Comparison of ENCODE assay signal across 1 cellular context in the genomic region with DNA sequence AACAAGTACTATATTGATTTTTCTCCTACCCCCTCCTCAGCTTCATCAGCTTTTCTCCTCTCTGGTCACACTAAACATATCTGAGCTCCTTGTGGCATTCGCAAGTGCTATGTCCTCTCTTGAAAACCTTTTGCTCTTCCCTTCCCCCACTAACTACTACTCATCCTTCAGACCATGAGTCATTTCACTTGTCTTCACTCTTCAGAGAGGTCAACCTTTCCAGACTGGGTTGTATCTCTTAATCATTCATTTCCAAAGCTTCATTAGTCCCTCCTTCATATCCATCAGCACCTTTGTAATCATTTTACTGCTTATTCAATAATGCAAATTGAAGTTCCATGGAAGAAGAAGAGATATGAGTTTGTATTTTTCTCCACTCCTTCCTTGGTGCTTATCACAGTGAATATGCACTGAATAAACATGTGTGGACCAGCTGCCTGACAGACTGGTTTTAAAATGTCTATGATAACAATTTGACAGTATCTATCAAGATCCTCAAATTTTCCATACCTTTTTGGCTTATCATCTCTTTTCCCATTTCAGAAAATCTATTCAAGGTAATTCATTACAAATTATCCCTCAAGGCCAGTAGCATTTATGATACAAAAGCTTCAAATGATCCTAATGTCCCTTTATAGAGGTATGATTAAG.
TF ChIP-seq lines count a peak whose summit lies in the region.

No MANE protein-coding gene starts in this region.

TF ChIP-seq in K562, 482 proteins besides CTCF, POLR2A, EP300 and RAD21 (continued from another document and continues in another):
- TF ChIP-seq, protein P1, sequence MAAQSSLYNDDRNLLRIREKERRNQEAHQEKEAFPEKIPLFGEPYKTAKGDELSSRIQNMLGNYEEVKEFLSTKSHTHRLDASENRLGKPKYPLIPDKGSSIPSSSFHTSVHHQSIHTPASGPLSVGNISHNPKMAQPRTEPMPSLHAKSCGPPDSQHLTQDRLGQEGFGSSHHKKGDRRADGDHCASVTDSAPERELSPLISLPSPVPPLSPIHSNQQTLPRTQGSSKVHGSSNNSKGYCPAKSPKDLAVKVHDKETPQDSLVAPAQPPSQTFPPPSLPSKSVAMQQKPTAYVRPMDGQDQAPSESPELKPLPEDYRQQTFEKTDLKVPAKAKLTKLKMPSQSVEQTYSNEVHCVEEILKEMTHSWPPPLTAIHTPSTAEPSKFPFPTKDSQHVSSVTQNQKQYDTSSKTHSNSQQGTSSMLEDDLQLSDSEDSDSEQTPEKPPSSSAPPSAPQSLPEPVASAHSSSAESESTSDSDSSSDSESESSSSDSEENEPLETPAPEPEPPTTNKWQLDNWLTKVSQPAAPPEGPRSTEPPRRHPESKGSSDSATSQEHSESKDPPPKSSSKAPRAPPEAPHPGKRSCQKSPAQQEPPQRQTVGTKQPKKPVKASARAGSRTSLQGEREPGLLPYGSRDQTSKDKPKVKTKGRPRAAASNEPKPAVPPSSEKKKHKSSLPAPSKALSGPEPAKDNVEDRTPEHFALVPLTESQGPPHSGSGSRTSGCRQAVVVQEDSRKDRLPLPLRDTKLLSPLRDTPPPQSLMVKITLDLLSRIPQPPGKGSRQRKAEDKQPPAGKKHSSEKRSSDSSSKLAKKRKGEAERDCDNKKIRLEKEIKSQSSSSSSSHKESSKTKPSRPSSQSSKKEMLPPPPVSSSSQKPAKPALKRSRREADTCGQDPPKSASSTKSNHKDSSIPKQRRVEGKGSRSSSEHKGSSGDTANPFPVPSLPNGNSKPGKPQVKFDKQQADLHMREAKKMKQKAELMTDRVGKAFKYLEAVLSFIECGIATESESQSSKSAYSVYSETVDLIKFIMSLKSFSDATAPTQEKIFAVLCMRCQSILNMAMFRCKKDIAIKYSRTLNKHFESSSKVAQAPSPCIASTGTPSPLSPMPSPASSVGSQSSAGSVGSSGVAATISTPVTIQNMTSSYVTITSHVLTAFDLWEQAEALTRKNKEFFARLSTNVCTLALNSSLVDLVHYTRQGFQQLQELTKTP (IDR thresholded peaks at IDR 0.05; ENCODE audit: low read depth in 1 of 2, partially characterized antibody in 2 of 2) = peak in 1 of 2 experiments; percentile 51
- TF ChIP-seq SMAD2 (IDR thresholded peaks at IDR 0.05; ENCODE audit: low read depth, low read length) (no peak), ID3 (CRISPR knock-in tag; IDR thresholded peaks at IDR 0.05) (no peak), ID3 (tag; IDR thresholded peaks at IDR 0.05) (no peak), POLR3G (IDR thresholded peaks at IDR 0.05; ENCODE audit: extremely low read depth, insufficient read length, insufficient replicate concordance) (no peak), SMARCE1 (IDR thresholded peaks at IDR 0.05) (peak; percentile 83), XRCC3 (IDR thresholded peaks at IDR 0.05) (no peak), SMAD4 (CRISPR knock-in tag; conservative IDR thresholded peaks at IDR 0.05) (peak; percentile 98), DACH1 (IDR thresholded peaks at IDR 0.05; ENCODE audit: partially characterized antibody) (peak; percentile 17), RCOR1 (IDR thresholded peaks at IDR 0.05; ENCODE audit: borderline replicate concordance in 1 of 2, low read depth in 2 of 2, low read length in 2 of 2) (peak in 1 of 2 experiments; percentile 17; a peak in 1 of 4 replicates), KAT8 (IDR thresholded peaks at IDR 0.05; ENCODE audit: low read depth) (no peak), ZNF717 (CRISPR knock-in tag; IDR thresholded peaks at IDR 0.05) (no peak), EHMT2 (IDR thresholded peaks at IDR 0.05) (peak; percentile 65; the same call in 1 of the 2 replicates), LCOR (CRISPR knock-in tag; IDR thresholded peaks at IDR 0.05) (no peak), LEF1 (IDR thresholded peaks at IDR 0.05) (peak; percentile 73; the same call in 1 of the 2 replicates), NR2C1 (IDR thresholded peaks at IDR 0.05) (no peak), NR2C1 (tag; IDR thresholded peaks at IDR 0.05) (peak; percentile 63), ZC3H4 (CRISPR knock-in tag; IDR thresholded peaks at IDR 0.05; ENCODE audit: borderline replicate concordance) (no peak), ZSCAN29 (IDR thresholded peaks at IDR 0.05) (no peak), RFX1 (IDR thresholded peaks at IDR 0.05) (no peak), MEF2D (tag; conservative IDR thresholded peaks at IDR 0.05; ENCODE audit: low read depth) (0 out of 2 replicates have a peak, but pooled peaks have one; percentile 48), NFE2 (IDR thresholded peaks at IDR 0.05; ENCODE audit: low read depth) (0 out of 2 replicates have a peak, but pooled peaks have one; percentile 16), BRD9 (IDR thresholded peaks at IDR 0.05; ENCODE audit: low read depth, partially characterized antibody) (no peak), IRF2 (CRISPR knock-in tag; IDR thresholded peaks at IDR 0.05) (no peak), JUNB (CRISPR knock-in tag; conservative IDR thresholded peaks at IDR 0.05) (peak; percentile 91), ZFP36 (IDR thresholded peaks at IDR 0.05; ENCODE audit: low read depth, low read length, partially characterized antibody) (no peak), ARID1B (IDR thresholded peaks at IDR 0.05) (peak; percentile 82), FOSL1 (tag; conservative IDR thresholded peaks at IDR 0.05) (peak; percentile 100), TGIF2 (CRISPR knock-in tag; IDR thresholded peaks at IDR 0.05) (no peak), NFYB (IDR thresholded peaks at IDR 0.05; ENCODE audit: extremely low read depth, insufficient read length) (no peak), TAF9B (IDR thresholded peaks at IDR 0.05; ENCODE audit: partially characterized antibody) (no peak), NR2C2 (CRISPR knock-in tag; IDR thresholded peaks at IDR 0.05) (no peak), NR2C2 (tag; IDR thresholded peaks at IDR 0.05) (peak; percentile 54; the same call in 1 of the 2 replicates), MEIS2 (IDR thresholded peaks at IDR 0.05; ENCODE audit: partially characterized antibody) (peak; percentile 93), ZNF589 (CRISPR knock-in tag; IDR thresholded peaks at IDR 0.05; ENCODE audit: low read depth) (peak; percentile 24; the same call in 1 of the 2 replicates), AFF4 (CRISPR knock-in tag; IDR thresholded peaks at IDR 0.05) (no peak), CBX2 (IDR thresholded peaks at IDR 0.05; ENCODE audit: insufficient read depth, low read length, poor library complexity, severe bottlenecking) (no peak), NONO (IDR thresholded peaks at IDR 0.05; ENCODE audit: low read depth in 2 of 2, low read length in 1 of 2) (no peak), U2AF2 (optimal IDR thresholded peaks at IDR 0.05; ENCODE audit: low read depth, low read length) (no peak), FOXA3 (CRISPR knock-in tag; conservative IDR thresholded peaks at IDR 0.05 in 1 of 2, IDR thresholded peaks at IDR 0.05 in 1 of 2) (peak in 1 of 2 experiments; percentile 53; a peak in 2 of 4 replicates)
- TF ChIP-seq, protein P2, sequence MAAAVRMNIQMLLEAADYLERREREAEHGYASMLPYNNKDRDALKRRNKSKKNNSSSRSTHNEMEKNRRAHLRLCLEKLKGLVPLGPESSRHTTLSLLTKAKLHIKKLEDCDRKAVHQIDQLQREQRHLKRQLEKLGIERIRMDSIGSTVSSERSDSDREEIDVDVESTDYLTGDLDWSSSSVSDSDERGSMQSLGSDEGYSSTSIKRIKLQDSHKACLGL (CRISPR knock-in tag; IDR thresholded peaks at IDR 0.05; ENCODE audit: borderline replicate concordance, poor library complexity, severe bottlenecking) = no peak
- TF ChIP-seq, protein P3, sequence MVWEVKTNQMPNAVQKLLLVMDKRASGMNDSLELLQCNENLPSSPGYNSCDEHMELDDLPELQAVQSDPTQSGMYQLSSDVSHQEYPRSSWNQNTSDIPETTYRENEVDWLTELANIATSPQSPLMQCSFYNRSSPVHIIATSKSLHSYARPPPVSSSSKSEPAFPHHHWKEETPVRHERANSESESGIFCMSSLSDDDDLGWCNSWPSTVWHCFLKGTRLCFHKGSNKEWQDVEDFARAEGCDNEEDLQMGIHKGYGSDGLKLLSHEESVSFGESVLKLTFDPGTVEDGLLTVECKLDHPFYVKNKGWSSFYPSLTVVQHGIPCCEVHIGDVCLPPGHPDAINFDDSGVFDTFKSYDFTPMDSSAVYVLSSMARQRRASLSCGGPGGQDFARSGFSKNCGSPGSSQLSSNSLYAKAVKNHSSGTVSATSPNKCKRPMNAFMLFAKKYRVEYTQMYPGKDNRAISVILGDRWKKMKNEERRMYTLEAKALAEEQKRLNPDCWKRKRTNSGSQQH (CRISPR knock-in tag; IDR thresholded peaks at IDR 0.05) = peak; percentile 19; the same call in 1 of the 2 replicates
- TF ChIP-seq, protein P4, sequence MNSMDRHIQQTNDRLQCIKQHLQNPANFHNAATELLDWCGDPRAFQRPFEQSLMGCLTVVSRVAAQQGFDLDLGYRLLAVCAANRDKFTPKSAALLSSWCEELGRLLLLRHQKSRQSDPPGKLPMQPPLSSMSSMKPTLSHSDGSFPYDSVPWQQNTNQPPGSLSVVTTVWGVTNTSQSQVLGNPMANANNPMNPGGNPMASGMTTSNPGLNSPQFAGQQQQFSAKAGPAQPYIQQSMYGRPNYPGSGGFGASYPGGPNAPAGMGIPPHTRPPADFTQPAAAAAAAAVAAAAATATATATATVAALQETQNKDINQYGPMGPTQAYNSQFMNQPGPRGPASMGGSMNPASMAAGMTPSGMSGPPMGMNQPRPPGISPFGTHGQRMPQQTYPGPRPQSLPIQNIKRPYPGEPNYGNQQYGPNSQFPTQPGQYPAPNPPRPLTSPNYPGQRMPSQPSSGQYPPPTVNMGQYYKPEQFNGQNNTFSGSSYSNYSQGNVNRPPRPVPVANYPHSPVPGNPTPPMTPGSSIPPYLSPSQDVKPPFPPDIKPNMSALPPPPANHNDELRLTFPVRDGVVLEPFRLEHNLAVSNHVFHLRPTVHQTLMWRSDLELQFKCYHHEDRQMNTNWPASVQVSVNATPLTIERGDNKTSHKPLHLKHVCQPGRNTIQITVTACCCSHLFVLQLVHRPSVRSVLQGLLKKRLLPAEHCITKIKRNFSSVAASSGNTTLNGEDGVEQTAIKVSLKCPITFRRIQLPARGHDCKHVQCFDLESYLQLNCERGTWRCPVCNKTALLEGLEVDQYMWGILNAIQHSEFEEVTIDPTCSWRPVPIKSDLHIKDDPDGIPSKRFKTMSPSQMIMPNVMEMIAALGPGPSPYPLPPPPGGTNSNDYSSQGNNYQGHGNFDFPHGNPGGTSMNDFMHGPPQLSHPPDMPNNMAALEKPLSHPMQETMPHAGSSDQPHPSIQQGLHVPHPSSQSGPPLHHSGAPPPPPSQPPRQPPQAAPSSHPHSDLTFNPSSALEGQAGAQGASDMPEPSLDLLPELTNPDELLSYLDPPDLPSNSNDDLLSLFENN (IDR thresholded peaks at IDR 0.05; ENCODE audit: low read depth in 2 of 2, low read length in 2 of 2) = no peak
- TF ChIP-seq, protein P5, sequence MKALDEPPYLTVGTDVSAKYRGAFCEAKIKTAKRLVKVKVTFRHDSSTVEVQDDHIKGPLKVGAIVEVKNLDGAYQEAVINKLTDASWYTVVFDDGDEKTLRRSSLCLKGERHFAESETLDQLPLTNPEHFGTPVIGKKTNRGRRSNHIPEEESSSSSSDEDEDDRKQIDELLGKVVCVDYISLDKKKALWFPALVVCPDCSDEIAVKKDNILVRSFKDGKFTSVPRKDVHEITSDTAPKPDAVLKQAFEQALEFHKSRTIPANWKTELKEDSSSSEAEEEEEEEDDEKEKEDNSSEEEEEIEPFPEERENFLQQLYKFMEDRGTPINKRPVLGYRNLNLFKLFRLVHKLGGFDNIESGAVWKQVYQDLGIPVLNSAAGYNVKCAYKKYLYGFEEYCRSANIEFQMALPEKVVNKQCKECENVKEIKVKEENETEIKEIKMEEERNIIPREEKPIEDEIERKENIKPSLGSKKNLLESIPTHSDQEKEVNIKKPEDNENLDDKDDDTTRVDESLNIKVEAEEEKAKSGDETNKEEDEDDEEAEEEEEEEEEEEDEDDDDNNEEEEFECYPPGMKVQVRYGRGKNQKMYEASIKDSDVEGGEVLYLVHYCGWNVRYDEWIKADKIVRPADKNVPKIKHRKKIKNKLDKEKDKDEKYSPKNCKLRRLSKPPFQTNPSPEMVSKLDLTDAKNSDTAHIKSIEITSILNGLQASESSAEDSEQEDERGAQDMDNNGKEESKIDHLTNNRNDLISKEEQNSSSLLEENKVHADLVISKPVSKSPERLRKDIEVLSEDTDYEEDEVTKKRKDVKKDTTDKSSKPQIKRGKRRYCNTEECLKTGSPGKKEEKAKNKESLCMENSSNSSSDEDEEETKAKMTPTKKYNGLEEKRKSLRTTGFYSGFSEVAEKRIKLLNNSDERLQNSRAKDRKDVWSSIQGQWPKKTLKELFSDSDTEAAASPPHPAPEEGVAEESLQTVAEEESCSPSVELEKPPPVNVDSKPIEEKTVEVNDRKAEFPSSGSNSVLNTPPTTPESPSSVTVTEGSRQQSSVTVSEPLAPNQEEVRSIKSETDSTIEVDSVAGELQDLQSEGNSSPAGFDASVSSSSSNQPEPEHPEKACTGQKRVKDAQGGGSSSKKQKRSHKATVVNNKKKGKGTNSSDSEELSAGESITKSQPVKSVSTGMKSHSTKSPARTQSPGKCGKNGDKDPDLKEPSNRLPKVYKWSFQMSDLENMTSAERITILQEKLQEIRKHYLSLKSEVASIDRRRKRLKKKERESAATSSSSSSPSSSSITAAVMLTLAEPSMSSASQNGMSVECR (CRISPR knock-in tag; IDR thresholded peaks at IDR 0.05) = no peak
